8 cellular contexts compared by ENCODE assay signal in the genomic region with DNA sequence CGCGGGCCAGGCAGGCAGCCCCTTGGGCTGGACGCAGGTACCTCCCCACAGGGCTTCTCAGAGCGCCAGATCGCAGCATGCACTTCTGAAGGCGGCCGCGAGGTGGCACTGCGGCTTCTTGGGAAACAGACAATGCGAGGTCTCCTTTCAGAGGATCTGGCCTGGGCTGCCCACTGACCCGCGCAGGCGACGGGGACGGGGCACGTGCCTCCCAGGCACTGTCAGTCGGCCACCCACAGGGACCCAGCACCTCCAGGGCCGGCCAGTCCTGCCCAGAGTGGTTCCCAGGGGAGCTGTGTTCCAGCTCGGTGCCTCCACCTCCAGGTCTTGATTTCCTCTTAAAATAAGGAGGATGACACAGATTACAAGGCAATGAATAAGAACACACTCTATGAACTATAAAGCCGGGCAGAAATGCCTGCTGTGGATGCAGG. TPM values are rescaled to one million over a fixed set of nuclear protein-coding genes. Genes with fewer than 3 reads are reported as not detected.
DNase-seq lines count a peak whose midpoint lies in the region; ATAC-seq and TF ChIP-seq lines count a peak whose summit lies in the region.

No MANE protein-coding gene starts in this region.

- DNase-seq in GDM1 (lab: John Stamatoyannopoulos, UW) (peak; percentile 52), SHP77 (lab: John Stamatoyannopoulos, UW) (peak; percentile 50 to 75), fibroblast of villous mesenchyme (ENCODE audit: low read depth) (peak; percentile 69), stromal cell of bone marrow (ENCODE audit: low read depth) (peak; percentile 43)
- peak; percentile 66 for DNase-seq in activated T-helper 9 cell treated with anti-CD3 and anti-CD28 coated beads, Interleukin-2, amount 50 U/mL, for 16 hours (ENCODE audit: low read depth)

- peaks cover 0 to 4% of the 10 kb centered on the region in 2 experiments for H3K4me1 ChIP-seq in neutrophil (ENCODE audit: control insufficient read depth in 1 of 2, insufficient read depth in 1 of 2, low read depth in 1 of 2, low read length in 1 of 2)

- H3K4me3 ChIP-seq in fibroblast of villous mesenchyme (ENCODE audit: low read depth, low read length), result no peak overlapping the region
- no peak overlapping the region for H3K4me3 ChIP-seq in neutrophil (ENCODE audit: low read depth in 1 of 2, low read length in 1 of 2)

- peaks cover 57% of the 10 kb centered on the region for H3K27me3 ChIP-seq in neutrophil

- no peaks in the 10 kb centered on the region for H3K36me3 ChIP-seq in neutrophil

- no peak for ATAC-seq in GM18858 (IDR thresholded peaks at IDR 0.05; ENCODE audit: unreplicated experiment)

- TF ChIP-seq CTCF in LNCAP (IDR thresholded peaks at IDR 0.05), result peak; percentile 96
- peak; percentile 88 for TF ChIP-seq CTCF in fibroblast of villous mesenchyme (IDR thresholded peaks at IDR 0.05; ENCODE audit: insufficient read depth, low read depth, low read length)
- TF ChIP-seq CTCF in neutrophil (IDR thresholded peaks at IDR 0.05), result peak; percentile 86

- H3K9me3 ChIP-seq in neutrophil, result no peaks in the 10 kb centered on the region

- H3K27ac ChIP-seq in neutrophil, result no peak overlapping the region

RNA-seq across cellular contexts. Expression of gene TXNRD3, which starts 24.4 kb away (rescaled TPM):
- total RNA-seq in fibroblast of villous mesenchyme, result 11.3 and 13.4 TPM in 2 replicates

RNA-seq across cellular contexts. Expression of gene CHCHD6, which starts 24.7 kb away (rescaled TPM):
- total RNA-seq in fibroblast of villous mesenchyme, result 9.1 and 15.5 TPM in 2 replicates
